ENCODE assay signal across 21 cellular contexts in the genomic region with DNA sequence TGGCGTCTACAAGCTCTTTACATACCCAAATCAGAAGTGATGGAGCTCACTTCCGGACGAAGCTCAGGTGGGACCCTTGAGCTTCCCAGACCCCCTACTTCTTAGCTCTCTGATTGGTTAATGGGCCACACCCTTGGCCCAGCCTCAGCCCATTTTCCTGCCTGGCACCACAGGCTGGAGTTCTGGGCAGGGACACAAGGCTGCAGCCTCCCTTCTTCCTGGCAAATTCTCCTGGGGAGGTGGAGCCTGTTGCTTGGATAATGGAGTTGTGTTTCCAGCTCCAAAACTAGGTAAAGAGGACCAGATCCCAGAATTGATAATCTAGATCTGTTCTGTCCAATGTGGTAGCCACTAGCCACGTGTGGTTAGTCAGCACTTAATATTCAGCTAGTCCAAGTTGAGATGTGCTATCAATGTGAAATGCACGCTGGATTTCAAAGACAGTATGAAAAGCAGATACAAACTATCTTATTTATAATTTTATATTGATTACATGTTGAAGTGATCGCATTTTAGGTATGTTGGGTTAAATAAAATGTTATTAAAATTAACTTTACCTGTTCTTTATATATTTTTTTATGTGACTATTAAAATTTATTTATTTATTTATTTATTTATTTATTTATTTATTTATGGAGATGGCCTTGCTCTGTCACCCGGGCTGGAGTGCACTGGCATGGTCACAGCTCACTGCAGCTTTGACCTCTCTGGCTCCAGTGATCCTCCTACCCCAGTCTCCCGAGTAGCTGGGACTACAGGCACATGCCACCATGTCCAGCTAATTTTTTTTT. TPM values are rescaled to one million over a fixed set of nuclear protein-coding genes. Genes with fewer than 3 reads are reported as not detected.
A peak's percentile ranks its signal among the peaks of the same experiment; 100 is the strongest.
DNase-seq lines count a peak whose midpoint lies in the region; ATAC-seq, FAIRE-seq and TF ChIP-seq lines count a peak whose summit lies in the region.
"Had no signal": no experiment of that assay in that cellular context is flagged by ENCODE, and none has a peak within 500 bp of the region (broad histone marks: within the 10 kb centered on the region; RNA-seq: fewer than 3 reads in every experiment).

No MANE protein-coding gene starts in this region.

- in situ Hi-C loops in HAP-1 (cut with MboI; ENCODE audit: low sequenced_read_pairs), result no loop called here

- no peak for TF ChIP-seq RAD21 in A549 (conservative IDR thresholded peaks at IDR 0.05 in 1 of 2, IDR thresholded peaks at IDR 0.05 in 1 of 2)

- no peak for TF ChIP-seq CTCF in A549 (IDR thresholded peaks at IDR 0.05)
- no peak for TF ChIP-seq CTCF in HEK293 (tag by site-specific recombination; IDR thresholded peaks at IDR 0.05)
- no peak for TF ChIP-seq CTCF in WTC11 (IDR thresholded peaks at IDR 0.05)
- TF ChIP-seq CTCF in kidney (IDR thresholded peaks at IDR 0.05; ENCODE audit: borderline replicate concordance, extremely low read depth, insufficient read depth), result no peak

- H3K27me3 Mint-ChIP-seq in WTC11 (ENCODE audit: low read depth), result no peaks in the 10 kb centered on the region; the same call in 1 of the 2 replicates

- H3K4me3 ChIP-seq in A549 (no peak overlapping the region), HEK293 (ENCODE audit: low read depth, low read length) (no peak overlapping the region), kidney (ENCODE audit: low read length in 2 of 2) (no peak overlapping the region), HAP-1 (no peak overlapping the region)
- H3K4me3 ChIP-seq: K562, SJCRH30 had no signal

- intact Hi-C loops in kidney (cut with DNase I), result no loop called here

- H3K36me3 ChIP-seq in HEK293 (ENCODE audit: control insufficient read depth in 2 of 2, insufficient read depth in 1 of 2, low read length in 2 of 2) (no peaks in the 10 kb centered on the region), kidney (ENCODE audit: control insufficient read depth in 1 of 2, insufficient read depth in 2 of 2, low read length in 2 of 2) (no peaks in the 10 kb centered on the region), HAP-1 (replicated peaks) (no peaks in the 10 kb centered on the region)
- H3K36me3 ChIP-seq: BE2C, SJCRH30 had no signal

- H3K9me3 Mint-ChIP-seq in WTC11, result no peaks in the 10 kb centered on the region

- POLR2A ChIA-PET in A549 (lab: Yijun Ruan, JAX), result no interaction called here
- POLR2A ChIA-PET in HEK293 (lab: Yijun Ruan, JAX), result no interaction called here
- POLR2A ChIA-PET in WTC11 (lab: Charles Lee), result interaction anchor here (0.5 to 0.7 kb wide), 4 partner anchors 48 to 1060 kb away, joined by 3 to 7 read pairs (median 4); no protein-coding TSS in a partner anchor

- TF ChIP-seq EP300 in A549 (IDR thresholded peaks at IDR 0.05), result no peak

- no peak overlapping the region for H3K4me2 ChIP-seq in A549

- H3K27ac Mint-ChIP-seq in WTC11, result no peak overlapping the region

- H3K9ac ChIP-seq in kidney (ENCODE audit: low read length in 2 of 2), result no peak overlapping the region

- H3K27ac ChIP-seq in A549, result no peak overlapping the region
- no peak overlapping the region for H3K27ac ChIP-seq in HEK293 (ENCODE audit: extremely low read depth, low read depth, low read length)
- H3K27ac ChIP-seq in kidney (ENCODE audit: low read depth in 2 of 2, low read length in 2 of 2), result no peak overlapping the region
- H3K27ac ChIP-seq: SJCRH30 had no signal

- WGBS in A549 (ENCODE audit: missing lambda C conversion rate), result 69% methylated on average over 8 of the region's 8 CpGs

- peaks cover 10% of the 10 kb centered on the region for H3K4me1 Mint-ChIP-seq in WTC11

- TF ChIP-seq POLR2A in A549 (IDR thresholded peaks at IDR 0.05; ENCODE audit: low read length), result no peak

- ATAC-seq in A549, result no peak
- no peak for ATAC-seq in WTC11
- ATAC-seq: K562 had no signal

- DNase-seq in A549 (ENCODE audit: low read depth in 1 of 2, low spot score in 1 of 2) (no peak), WTC11 (ENCODE audit: low spot score) (no peak), kidney (peak; percentile 29), NCI-H82 treated with DMSO at 0.1 percent for 48 hours (lab: John Stamatoyannopoulos, UW; ENCODE audit: unreplicated experiment) (no peak), HAP-1 (ENCODE audit: low spot score in 2 of 2) (no peak)
- DNase-seq in stimulated activated CD4-positive, alpha-beta T cell treated with anti-CD3 and anti-CD28 coated beads, Interleukin-4, amount 100 ng/mL, for 4 hours, result no peak
- DNase-seq: BE2C, EL, NCI-H1092, NCI-H1436, NCI-H187 treated with DMSO at 0.1 percent for 48 hours, NCI-H748 treated with DMSO at 0.1 percent for 48 hours, OCI-M1 had no signal

- FAIRE-seq in A549 (lab: Jason Lieb, UNC) (no peak), kidney (lab: Jason Lieb, UNC) (no peak)
- FAIRE-seq: GM19239, H1, K562, RCC 7860 had no signal

- no peaks in the 10 kb centered on the region for H3K9me3 ChIP-seq in A549
- no peaks in the 10 kb centered on the region for H3K9me3 ChIP-seq in HEK293 (ENCODE audit: control insufficient read depth, insufficient read depth, low read depth, low read length)
- no peaks in the 10 kb centered on the region for H3K9me3 ChIP-seq in kidney (ENCODE audit: control insufficient read depth in 1 of 2, low read length in 2 of 2)
- no peaks in the 10 kb centered on the region for H3K9me3 ChIP-seq in HAP-1
- H3K9me3 ChIP-seq: BE2C, SJCRH30 had no signal

- H3K36me3 Mint-ChIP-seq in WTC11, result no peaks in the 10 kb centered on the region

- H3K27me3 ChIP-seq in HAP-1 (ENCODE audit: low read depth), result no peaks in the 10 kb centered on the region
- H3K27me3 ChIP-seq: BE2C had no signal

- H3K4me1 ChIP-seq in A549 (peaks cover 5% of the 10 kb centered on the region; the same call in 1 of the 3 replicates), HEK293 (ENCODE audit: control insufficient read depth, insufficient read depth, low read length) (peaks cover 10% of the 10 kb centered on the region), kidney (ENCODE audit: control insufficient read depth in 1 of 2, insufficient read depth in 1 of 2, low read depth in 1 of 2, low read length in 2 of 2) (peaks cover 0 to 2% of the 10 kb centered on the region in 2 donors), HAP-1 (no peaks in the 10 kb centered on the region)

- CTCF ChIA-PET in A549 (lab: Yijun Ruan, JAX) (interaction anchor here (0.7 to 1.6 kb wide), 7 partner anchors 9 to 131 kb away, joined by 3 to 4 read pairs (median 3); no protein-coding TSS in a partner anchor), HEK293 (lab: Yijun Ruan, JAX) (interaction anchor here (0.6 to 3.5 kb wide), 7 partner anchors 16 to 400 kb away, joined by 3 to 15 read pairs (median 3); no protein-coding TSS in a partner anchor), WTC11 (lab: Charles Lee) (interaction anchor here (0.7 to 1.8 kb wide), 3 partner anchors 29 to 175 kb away, joined by 3 to 12 read pairs (median 5); a partner anchor contains a TSS)

- no peak overlapping the region for H3K4me3 Mint-ChIP-seq in WTC11

TF ChIP-seq in A549, 52 proteins besides CTCF, POLR2A, EP300 and RAD21:
- TF ChIP-seq CHD4 (IDR thresholded peaks at IDR 0.05; ENCODE audit: borderline replicate concordance) (no peak), ZC3H11A (IDR thresholded peaks at IDR 0.05) (peak; percentile 72)

TF ChIP-seq in HEK293, 187 proteins besides CTCF, POLR2A, EP300 and RAD21 (continues in another document):
- 0 out of 2 replicates have a peak, but pooled peaks have one; percentile 58 for TF ChIP-seq ZNF19 (tag by site-specific recombination; IDR thresholded peaks at IDR 0.05; ENCODE audit: low read depth)
- TF ChIP-seq ZNF174 (tag by site-specific recombination; IDR thresholded peaks at IDR 0.05), result no peak
- no peak for TF ChIP-seq HOXC10 (CRISPR knock-in tag; IDR thresholded peaks at IDR 0.05)

TF ChIP-seq in WTC11, 78 proteins besides CTCF, POLR2A, EP300 and RAD21:
- peak; percentile 79 for TF ChIP-seq HMGA2 (CRISPR knock-in tag; IDR thresholded peaks at IDR 0.05)
- no peak for TF ChIP-seq NR2C2 (CRISPR knock-in tag; IDR thresholded peaks at IDR 0.05)
TF ChIP-seq in WTC11: peak in this region for 1.

RNA-seq across cellular contexts. Expression of a gene that starts 12.6 kb away (rescaled TPM):
- polyA plus RNA-seq in A549 (2011; rRNA removed) (0.11 and 0.23 TPM in 2 replicates), A549 (2017; fragmentation: RNase III; extraction: RNeasy Plus Mini Kit Qiagen cat#74134 plus additional on column Dnase treatment) (not detected in 3 replicates), kidney (ENCODE audit: insufficient read depth, low read depth, low replicate concordance) (1.3 TPM)
- polyA plus RNA-seq in A549 (2012; cell fraction: cytosol; rRNA removed), result not detected in 2 replicates
- not detected in 2 replicates for polyA plus RNA-seq in A549 (2012; cell fraction: nucleus; rRNA removed)
- polyA minus RNA-seq in A549 (2011; rRNA and poly(A)+ RNA removed), result 0.15 TPM in 1 of 2 replicates, not detected in the other
- total RNA-seq in WTC11 (2021) (0.18 to 0.30 TPM (median 0.22 TPM) in 3 replicates), kidney (5.5 TPM)
- total RNA-seq: A673, K562 had no signal

RNA-seq across cellular contexts. Expression of a gene that starts 34.2 kb away (rescaled TPM):
- not detected in 2 replicates for polyA plus RNA-seq in A549 (2011; rRNA removed)
- not detected in 2 replicates for polyA plus RNA-seq in A549 (2012; cell fraction: cytosol; rRNA removed)
- polyA plus RNA-seq in A549 (2012; cell fraction: nucleus; rRNA removed), result not detected in 2 replicates
- polyA plus RNA-seq in A549 (2017; fragmentation: RNase III; extraction: RNeasy Plus Mini Kit Qiagen cat#74134 plus additional on column Dnase treatment), result not detected in 3 replicates
- polyA minus RNA-seq in A549 (2011; rRNA and poly(A)+ RNA removed), result not detected in 2 replicates
- total RNA-seq in WTC11 (2021), result not detected in 3 replicates
- 122 TPM for total RNA-seq in kidney
- polyA plus RNA-seq in kidney (ENCODE audit: insufficient read depth, low read depth, low replicate concordance), result 666 TPM
- total RNA-seq: A673, H1, K562, NCI-H460, SJCRH30 had no signal
- polyA plus RNA-seq: H1, K562 had no signal

RNA-seq across cellular contexts. Expression of a gene that starts 45.3 kb away (rescaled TPM):
- polyA plus RNA-seq in A549 (2011; rRNA removed), result not detected in 2 replicates
- not detected in 2 replicates for polyA plus RNA-seq in A549 (2012; cell fraction: cytosol; rRNA removed)
- polyA plus RNA-seq in A549 (2012; cell fraction: nucleus; rRNA removed), result not detected in 2 replicates
- polyA plus RNA-seq in A549 (2017; fragmentation: RNase III; extraction: RNeasy Plus Mini Kit Qiagen cat#74134 plus additional on column Dnase treatment), result not detected in 3 replicates
- not detected in 2 replicates for polyA minus RNA-seq in A549 (2011; rRNA and poly(A)+ RNA removed)
- total RNA-seq in WTC11 (2021), result 2.7 to 2.9 TPM (median 2.8 TPM) in 3 replicates
- 0.91 TPM for total RNA-seq in kidney
- polyA plus RNA-seq in kidney (ENCODE audit: insufficient read depth, low read depth, low replicate concordance), result 0.99 TPM
- total RNA-seq: A673, K562, NCI-H460 had no signal
- polyA plus RNA-seq: K562 had no signal

RNA-seq across cellular contexts. Expression of a gene that starts 56.4 kb away (rescaled TPM):
- polyA plus RNA-seq in A549 (2011; rRNA removed), result 0.05 TPM in 1 of 2 replicates, not detected in the other
- polyA plus RNA-seq in A549 (2012; cell fraction: cytosol; rRNA removed), result 0.01 and 0.04 TPM in 2 replicates
- 0.06 and 0.24 TPM in 2 replicates for polyA plus RNA-seq in A549 (2012; cell fraction: nucleus; rRNA removed)
- 0.04 to 0.21 TPM in 2 of 3 replicates, not detected in the other for polyA plus RNA-seq in A549 (2017; fragmentation: RNase III; extraction: RNeasy Plus Mini Kit Qiagen cat#74134 plus additional on column Dnase treatment)
- not detected in 2 replicates for polyA minus RNA-seq in A549 (2011; rRNA and poly(A)+ RNA removed)
- 0.09 to 0.21 TPM (median 0.18 TPM) in 3 replicates for total RNA-seq in WTC11 (2021)
- total RNA-seq in kidney, result 12.0 TPM
- polyA plus RNA-seq in kidney (ENCODE audit: insufficient read depth, low read depth, low replicate concordance), result 74.1 TPM
- total RNA-seq: A673, SJCRH30 had no signal

Comparison
In these comparisons a context has a peak if more than half of its experiments do, and no peak if none do; other contexts are left out.
1. RNA of a gene that starts 34.2 kb away (total RNA-seq): 122 TPM in kidney (single experiment); not detected in WTC11; every median in the first group is over 100 times any median in the second.